1 cellular context compared by ENCODE assay signal in genomic region chr14:76486251-76486743, GRCh38.
TF ChIP-seq lines count a peak whose summit lies in the region.

No MANE protein-coding gene starts in this region.

TF ChIP-seq in HEK293, 187 proteins besides CTCF, POLR2A, EP300 and RAD21 (continued from another document and continues in another):
- peak; percentile 72 for TF ChIP-seq SCRT2 (tag by site-specific recombination; IDR thresholded peaks at IDR 0.05)
- no peak for TF ChIP-seq RBAK (tag by site-specific recombination; IDR thresholded peaks at IDR 0.05)
- TF ChIP-seq ZNF48 (tag by site-specific recombination; IDR thresholded peaks at IDR 0.05): no peak
- TF ChIP-seq AEBP2 (tag by site-specific recombination; IDR thresholded peaks at IDR 0.05; ENCODE audit: borderline replicate concordance): peak; percentile 58; the same call in 1 of the 2 replicates
- TF ChIP-seq ZNF133 (tag by site-specific recombination; IDR thresholded peaks at IDR 0.05): no peak
- no peak for TF ChIP-seq ZNF544 (tag by site-specific recombination; IDR thresholded peaks at IDR 0.05)
- peak; percentile 60 for TF ChIP-seq YY1 (tag by site-specific recombination; IDR thresholded peaks at IDR 0.05)
- TF ChIP-seq OSR2 (tag by site-specific recombination; IDR thresholded peaks at IDR 0.05): peak; percentile 100
- no peak for TF ChIP-seq ZNF777 (tag by site-specific recombination; IDR thresholded peaks at IDR 0.05; ENCODE audit: borderline replicate concordance)
- peak; percentile 97 for TF ChIP-seq ZNF362 (tag by site-specific recombination; IDR thresholded peaks at IDR 0.05)
- TF ChIP-seq ZNF704 (tag by site-specific recombination; IDR thresholded peaks at IDR 0.05): no peak
- no peak for TF ChIP-seq ZNF174 (tag by site-specific recombination; IDR thresholded peaks at IDR 0.05)
- no peak for TF ChIP-seq ZNF654 (tag by site-specific recombination; IDR thresholded peaks at IDR 0.05; ENCODE audit: low read depth)
- peak; percentile 95 for TF ChIP-seq ZNF629 (tag by site-specific recombination; IDR thresholded peaks at IDR 0.05)
- TF ChIP-seq ZNF354C (tag by site-specific recombination; IDR thresholded peaks at IDR 0.05; ENCODE audit: borderline replicate concordance, low read depth): 0 out of 2 replicates have a peak, but pooled peaks have one; percentile 14
- TF ChIP-seq ZNF610 (tag by site-specific recombination; IDR thresholded peaks at IDR 0.05; ENCODE audit: borderline replicate concordance): peak; percentile 88
- TF ChIP-seq ZNF513 (tag by site-specific recombination; IDR thresholded peaks at IDR 0.05): peak; percentile 67
- peak; percentile 80 for TF ChIP-seq ZSCAN18 (tag by site-specific recombination; IDR thresholded peaks at IDR 0.05)
- peak; percentile 100 for TF ChIP-seq SP7 (tag by site-specific recombination; IDR thresholded peaks at IDR 0.05)
- no peak for TF ChIP-seq ZNF26 (tag by site-specific recombination; IDR thresholded peaks at IDR 0.05)
- no peak for TF ChIP-seq SP3 (tag by site-specific recombination; IDR thresholded peaks at IDR 0.05)
- peak; percentile 85 for TF ChIP-seq ZNF664 (tag by site-specific recombination; IDR thresholded peaks at IDR 0.05)
- TF ChIP-seq GLIS2 (tag by site-specific recombination; IDR thresholded peaks at IDR 0.05): peak; percentile 67
- peak; percentile 99 for TF ChIP-seq TSHZ1 (tag by site-specific recombination; IDR thresholded peaks at IDR 0.05; ENCODE audit: borderline replicate concordance)
- no peak for TF ChIP-seq ZBTB10 (tag by site-specific recombination; IDR thresholded peaks at IDR 0.05)
- peak; percentile 99 for TF ChIP-seq ZNF391 (tag by site-specific recombination; IDR thresholded peaks at IDR 0.05; ENCODE audit: borderline replicate concordance, low read depth)
- TF ChIP-seq ZNF416 (tag by site-specific recombination; IDR thresholded peaks at IDR 0.05): no peak
- TF ChIP-seq ZNF121 (tag by site-specific recombination; IDR thresholded peaks at IDR 0.05): peak; percentile 61; the same call in 1 of the 2 replicates
- TF ChIP-seq ZNF600 (tag by site-specific recombination; IDR thresholded peaks at IDR 0.05): no peak
- TF ChIP-seq ZIC2 (tag by site-specific recombination; IDR thresholded peaks at IDR 0.05): peak; percentile 99
- peak; percentile 77; the same call in 1 of the 2 replicates for TF ChIP-seq ZNF561 (tag by site-specific recombination; IDR thresholded peaks at IDR 0.05; ENCODE audit: borderline replicate concordance)
- TF ChIP-seq ZXDB (tag by site-specific recombination; IDR thresholded peaks at IDR 0.05): peak; percentile 98
- TF ChIP-seq ZSCAN4 (tag by site-specific recombination; IDR thresholded peaks at IDR 0.05): peak; percentile 80
- TF ChIP-seq ZNF18 (tag by site-specific recombination; IDR thresholded peaks at IDR 0.05): peak; percentile 91
- no peak for TF ChIP-seq ZNF211 (tag by site-specific recombination; IDR thresholded peaks at IDR 0.05; ENCODE audit: low read depth)
- TF ChIP-seq ZNF785 (tag by site-specific recombination; IDR thresholded peaks at IDR 0.05): 0 out of 2 replicates have a peak, but pooled peaks have one; percentile 55
- peak; percentile 49; the same call in 1 of the 2 replicates for TF ChIP-seq ZBTB6 (tag by site-specific recombination; IDR thresholded peaks at IDR 0.05)
- TF ChIP-seq ZNF214 (tag by site-specific recombination; IDR thresholded peaks at IDR 0.05; ENCODE audit: borderline replicate concordance): no peak
- no peak for TF ChIP-seq ZNF677 (tag by site-specific recombination; IDR thresholded peaks at IDR 0.05)
- peak; percentile 88 for TF ChIP-seq KLF8 (tag by site-specific recombination; IDR thresholded peaks at IDR 0.05)
